8 cellular contexts compared by ENCODE assay signal in the genomic region with DNA sequence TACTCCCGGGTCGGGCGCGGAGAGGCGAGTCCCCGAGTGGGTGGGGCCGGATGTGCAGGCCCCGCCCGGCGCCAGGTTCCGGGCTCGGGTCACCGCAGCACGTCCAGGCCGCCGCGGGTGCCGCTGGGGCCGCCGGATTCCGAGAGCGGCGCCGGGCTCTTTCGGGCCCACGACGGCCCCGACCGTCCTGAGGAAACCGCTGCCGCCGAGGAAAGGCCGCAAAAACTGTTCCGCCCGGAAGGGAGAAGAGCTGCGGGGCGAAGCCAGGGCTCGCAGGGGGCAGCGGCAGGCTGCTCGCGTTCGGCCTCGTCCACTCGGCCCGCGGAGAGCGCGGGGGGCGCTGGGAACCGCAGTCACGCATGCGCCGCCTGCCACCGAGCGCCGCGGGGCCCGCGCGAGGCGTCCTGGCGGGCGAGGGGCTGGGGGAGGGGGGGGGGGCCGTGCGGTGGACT. TPM values are rescaled to one million over a fixed set of nuclear protein-coding genes. Genes with fewer than 3 reads are reported as not detected.
DNase-seq lines count a peak whose midpoint lies in the region; ATAC-seq and TF ChIP-seq lines count a peak whose summit lies in the region.

A gene (minus strand): TSS at position 342 of the 452 bp plus-strand sequence. CDS start 718 bp downstream, outside the sequence.

- peak; percentile 85 for ATAC-seq in GM19452 (IDR thresholded peaks at IDR 0.05; ENCODE audit: unreplicated experiment)
- peak; percentile 82 for ATAC-seq in HG03571 (IDR thresholded peaks at IDR 0.05; ENCODE audit: unreplicated experiment)

- peak within 1 kb of the TSS; percentile 95 for H3K4me2 ChIP-seq in OCI-LY3 (ENCODE audit: low read length)

- H2AFZ ChIP-seq in OCI-LY3 (ENCODE audit: low read depth, low read length), result peak within 1 kb of the TSS; percentile 85

- no peaks in the 10 kb centered on the region for H3K9me3 ChIP-seq in OCI-LY3 (ENCODE audit: insufficient read depth, low read length)
- no peaks in the 10 kb centered on the region for H3K9me3 ChIP-seq in esophagus (ENCODE audit: control insufficient read depth in 2 of 2, insufficient read depth in 1 of 2, low read depth in 1 of 2, low read length in 1 of 2)
- H3K9me3 ChIP-seq in muscle layer of colon (ENCODE audit: low read length), result no peaks in the 10 kb centered on the region

- H3K27me3 ChIP-seq in OCI-LY3 (ENCODE audit: low read depth, low read length) (no peaks in the 10 kb centered on the region), esophagus (ENCODE audit: control insufficient read depth in 1 of 2, insufficient read depth in 2 of 2, low read length in 2 of 2) (no peaks in the 10 kb centered on the region), muscle layer of colon (ENCODE audit: control insufficient read depth in 1 of 2, insufficient read depth in 2 of 2, low read length in 2 of 2) (no peaks in the 10 kb centered on the region)

- H4K20me1 ChIP-seq in OCI-LY3 (ENCODE audit: insufficient read depth, low read length), result peaks cover 38% of the 10 kb centered on the region

- no peak for TF ChIP-seq CTCF in OCI-LY3 (IDR thresholded peaks at IDR 0.05; ENCODE audit: low read depth, low read length)

- H3K27ac ChIP-seq in OCI-LY3 (ENCODE audit: low read length) (peak within 1 kb of the TSS; percentile 78), esophagus (ENCODE audit: low read depth in 2 of 2, low read length in 1 of 2) (peak within 1 kb of the TSS; percentile 91 to 97), muscle layer of colon (ENCODE audit: low read depth, low read length) (peak within 1 kb of the TSS; percentile 95)

- H3K9me3 Mint-ChIP-seq in activated T-cell treated with anti-CD3 and anti-CD28 coated beads, Interleukin-2, amount 50 U/mL, for 24 hours, result no peaks in the 10 kb centered on the region

- peak within 1 kb of the TSS; percentile 98 for H3K27ac Mint-ChIP-seq in activated T-cell treated with anti-CD3 and anti-CD28 coated beads, Interleukin-2, amount 50 U/mL, for 24 hours

- peaks cover 65% of the 10 kb centered on the region for H3K36me3 Mint-ChIP-seq in activated T-cell treated with anti-CD3 and anti-CD28 coated beads, Interleukin-2, amount 50 U/mL, for 24 hours (ENCODE audit: low read depth)

- H3K4me1 ChIP-seq in OCI-LY3 (ENCODE audit: low read length), result peaks cover 20% of the 10 kb centered on the region
- H3K4me1 ChIP-seq in esophagus (ENCODE audit: control insufficient read depth in 2 of 2, insufficient read depth in 2 of 2, low read length in 1 of 2), result peaks cover 0 to 10% of the 10 kb centered on the region in 2 donors
- peaks cover 21% of the 10 kb centered on the region for H3K4me1 ChIP-seq in muscle layer of colon (ENCODE audit: insufficient read depth, low read length)

- peaks cover 56% of the 10 kb centered on the region for H3K79me2 ChIP-seq in OCI-LY3 (ENCODE audit: low read length)

- peak within 1 kb of the TSS; percentile 96 for H3K4me3 ChIP-seq in OCI-LY3 (ENCODE audit: low read length)
- H3K4me3 ChIP-seq in esophagus (ENCODE audit: low read depth in 1 of 2, low read length in 2 of 2), result peak within 1 kb of the TSS; percentile 63 to 90
- H3K4me3 ChIP-seq in muscle layer of colon (ENCODE audit: low read depth in 1 of 2, low read length in 2 of 2), result peak within 1 kb of the TSS; percentile 39 to 84

- peak; percentile 69 for DNase-seq in COLO829 (ENCODE audit: low spot score)
- DNase-seq in activated T-cell treated with anti-CD3 and anti-CD28 coated beads, Interleukin-2, amount 50 U/mL, for 24 hours, result peak; percentile 91
- DNase-seq in stimulated activated CD8-positive, alpha-beta memory T cell treated with anti-CD3 and anti-CD28 coated beads, Interleukin-7, amount 100 ng/mL, for 1 hour (ENCODE audit: low read depth in 2 of 2), result peak; percentile 55 to 62

- H3K4me3 Mint-ChIP-seq in activated T-cell treated with anti-CD3 and anti-CD28 coated beads, Interleukin-2, amount 50 U/mL, for 24 hours, result peak within 1 kb of the TSS; percentile 91

- H3K9ac ChIP-seq in OCI-LY3 (ENCODE audit: low read length) (peak within 1 kb of the TSS; percentile 94), muscle layer of colon (ENCODE audit: low read length) (peak within 1 kb of the TSS; percentile 41)

- 1% methylated on average over 19 to 65 of the region's 65 CpGs for WGBS in esophagus, 2 donors

- H3K36me3 ChIP-seq in OCI-LY3 (replicated peaks; ENCODE audit: low read depth, low read length) (peaks cover 20% of the 10 kb centered on the region), esophagus (ENCODE audit: control insufficient read depth in 2 of 2, insufficient read depth in 2 of 2, low read length in 1 of 2) (peaks cover 0 to 5% of the 10 kb centered on the region in 2 donors), muscle layer of colon (ENCODE audit: insufficient read depth, low read length) (peaks cover 20% of the 10 kb centered on the region)

- peaks cover 60% of the 10 kb centered on the region for H3K4me1 Mint-ChIP-seq in activated T-cell treated with anti-CD3 and anti-CD28 coated beads, Interleukin-2, amount 50 U/mL, for 24 hours (ENCODE audit: low read depth)

- H3K27me3 Mint-ChIP-seq in activated T-cell treated with anti-CD3 and anti-CD28 coated beads, Interleukin-2, amount 50 U/mL, for 24 hours, result no peaks in the 10 kb centered on the region

RNA-seq across cellular contexts. Expression of the gene that starts here (rescaled TPM):
- polyA plus RNA-seq in esophagus, result under 1 TPM; 0.43 to 0.46 TPM

Comparison
In these comparisons a context has a peak if more than half of its experiments do, and no peak if none do; other contexts are left out.
1. Peak in every context shown above with its lines: DNase-seq, ATAC-seq, H3K4me3 ChIP-seq and H3K27ac ChIP-seq.